1 cellular context compared by ENCODE assay signal in the genomic region with DNA sequence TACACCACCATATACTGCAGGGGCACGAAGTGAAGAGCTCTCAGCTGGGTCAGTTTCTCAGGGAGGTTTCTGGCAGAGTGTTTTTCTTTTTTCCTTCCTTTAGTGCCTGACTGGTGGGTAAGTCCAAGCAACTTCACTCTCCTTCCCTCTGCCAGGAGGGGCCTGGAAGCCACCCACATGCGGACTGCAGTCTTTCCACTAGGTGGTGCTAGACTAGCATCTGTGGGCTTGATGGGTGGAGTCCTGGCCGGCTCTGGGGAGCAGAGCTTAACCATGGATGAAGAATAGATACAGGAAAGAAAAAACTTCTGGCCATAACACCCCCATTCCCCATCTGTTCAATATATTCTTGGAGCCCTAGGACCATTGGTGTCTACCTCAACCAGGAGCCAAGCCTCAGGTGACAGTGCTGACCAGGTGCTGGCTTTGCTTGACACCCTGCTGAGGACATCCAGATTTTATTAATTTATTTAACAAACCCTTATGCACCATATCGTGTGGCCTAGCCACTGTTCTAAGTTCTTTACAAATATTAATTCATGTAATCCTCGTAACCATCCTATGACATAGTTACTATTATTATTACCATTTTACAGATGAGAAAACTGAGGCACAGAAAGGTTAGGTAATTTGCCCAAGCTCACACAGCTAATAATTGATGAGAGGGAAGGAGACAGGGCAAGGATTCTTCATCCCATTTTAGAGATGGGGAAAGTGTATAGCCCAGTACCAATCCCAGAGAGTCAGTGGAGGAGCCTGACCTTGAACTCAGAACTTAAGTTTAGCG.
TF ChIP-seq lines count a peak whose summit lies in the region.

No MANE protein-coding gene starts in this region.

TF ChIP-seq in K562, 482 proteins besides CTCF, POLR2A, EP300 and RAD21 (continued from another document and continues in another):
- TF ChIP-seq, protein P1, sequence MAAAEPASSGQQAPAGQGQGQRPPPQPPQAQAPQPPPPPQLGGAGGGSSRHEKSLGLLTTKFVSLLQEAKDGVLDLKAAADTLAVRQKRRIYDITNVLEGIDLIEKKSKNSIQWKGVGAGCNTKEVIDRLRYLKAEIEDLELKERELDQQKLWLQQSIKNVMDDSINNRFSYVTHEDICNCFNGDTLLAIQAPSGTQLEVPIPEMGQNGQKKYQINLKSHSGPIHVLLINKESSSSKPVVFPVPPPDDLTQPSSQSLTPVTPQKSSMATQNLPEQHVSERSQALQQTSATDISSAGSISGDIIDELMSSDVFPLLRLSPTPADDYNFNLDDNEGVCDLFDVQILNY (CRISPR knock-in tag; IDR thresholded peaks at IDR 0.05), result no peak
- TF ChIP-seq, protein P2, sequence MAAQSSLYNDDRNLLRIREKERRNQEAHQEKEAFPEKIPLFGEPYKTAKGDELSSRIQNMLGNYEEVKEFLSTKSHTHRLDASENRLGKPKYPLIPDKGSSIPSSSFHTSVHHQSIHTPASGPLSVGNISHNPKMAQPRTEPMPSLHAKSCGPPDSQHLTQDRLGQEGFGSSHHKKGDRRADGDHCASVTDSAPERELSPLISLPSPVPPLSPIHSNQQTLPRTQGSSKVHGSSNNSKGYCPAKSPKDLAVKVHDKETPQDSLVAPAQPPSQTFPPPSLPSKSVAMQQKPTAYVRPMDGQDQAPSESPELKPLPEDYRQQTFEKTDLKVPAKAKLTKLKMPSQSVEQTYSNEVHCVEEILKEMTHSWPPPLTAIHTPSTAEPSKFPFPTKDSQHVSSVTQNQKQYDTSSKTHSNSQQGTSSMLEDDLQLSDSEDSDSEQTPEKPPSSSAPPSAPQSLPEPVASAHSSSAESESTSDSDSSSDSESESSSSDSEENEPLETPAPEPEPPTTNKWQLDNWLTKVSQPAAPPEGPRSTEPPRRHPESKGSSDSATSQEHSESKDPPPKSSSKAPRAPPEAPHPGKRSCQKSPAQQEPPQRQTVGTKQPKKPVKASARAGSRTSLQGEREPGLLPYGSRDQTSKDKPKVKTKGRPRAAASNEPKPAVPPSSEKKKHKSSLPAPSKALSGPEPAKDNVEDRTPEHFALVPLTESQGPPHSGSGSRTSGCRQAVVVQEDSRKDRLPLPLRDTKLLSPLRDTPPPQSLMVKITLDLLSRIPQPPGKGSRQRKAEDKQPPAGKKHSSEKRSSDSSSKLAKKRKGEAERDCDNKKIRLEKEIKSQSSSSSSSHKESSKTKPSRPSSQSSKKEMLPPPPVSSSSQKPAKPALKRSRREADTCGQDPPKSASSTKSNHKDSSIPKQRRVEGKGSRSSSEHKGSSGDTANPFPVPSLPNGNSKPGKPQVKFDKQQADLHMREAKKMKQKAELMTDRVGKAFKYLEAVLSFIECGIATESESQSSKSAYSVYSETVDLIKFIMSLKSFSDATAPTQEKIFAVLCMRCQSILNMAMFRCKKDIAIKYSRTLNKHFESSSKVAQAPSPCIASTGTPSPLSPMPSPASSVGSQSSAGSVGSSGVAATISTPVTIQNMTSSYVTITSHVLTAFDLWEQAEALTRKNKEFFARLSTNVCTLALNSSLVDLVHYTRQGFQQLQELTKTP (IDR thresholded peaks at IDR 0.05; ENCODE audit: low read depth in 1 of 2, partially characterized antibody in 2 of 2), result no peak
- TF ChIP-seq SRSF9 (IDR thresholded peaks at IDR 0.05; ENCODE audit: borderline replicate concordance, low read depth, low read length), result no peak
- TF ChIP-seq SIN3B (IDR thresholded peaks at IDR 0.05; ENCODE audit: low read depth), result no peak
- TF ChIP-seq, protein P3, sequence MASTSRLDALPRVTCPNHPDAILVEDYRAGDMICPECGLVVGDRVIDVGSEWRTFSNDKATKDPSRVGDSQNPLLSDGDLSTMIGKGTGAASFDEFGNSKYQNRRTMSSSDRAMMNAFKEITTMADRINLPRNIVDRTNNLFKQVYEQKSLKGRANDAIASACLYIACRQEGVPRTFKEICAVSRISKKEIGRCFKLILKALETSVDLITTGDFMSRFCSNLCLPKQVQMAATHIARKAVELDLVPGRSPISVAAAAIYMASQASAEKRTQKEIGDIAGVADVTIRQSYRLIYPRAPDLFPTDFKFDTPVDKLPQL (IDR thresholded peaks at IDR 0.05; ENCODE audit: extremely low read depth, insufficient read length), result no peak
- no peak for TF ChIP-seq NR2F6 (CRISPR knock-in tag; IDR thresholded peaks at IDR 0.05)
- peak; percentile 82; the same call in 1 of the 2 replicates for TF ChIP-seq EHMT2 (IDR thresholded peaks at IDR 0.05)
- no peak for TF ChIP-seq MTA2 (IDR thresholded peaks at IDR 0.05; ENCODE audit: low read depth)
- TF ChIP-seq, protein P4, sequence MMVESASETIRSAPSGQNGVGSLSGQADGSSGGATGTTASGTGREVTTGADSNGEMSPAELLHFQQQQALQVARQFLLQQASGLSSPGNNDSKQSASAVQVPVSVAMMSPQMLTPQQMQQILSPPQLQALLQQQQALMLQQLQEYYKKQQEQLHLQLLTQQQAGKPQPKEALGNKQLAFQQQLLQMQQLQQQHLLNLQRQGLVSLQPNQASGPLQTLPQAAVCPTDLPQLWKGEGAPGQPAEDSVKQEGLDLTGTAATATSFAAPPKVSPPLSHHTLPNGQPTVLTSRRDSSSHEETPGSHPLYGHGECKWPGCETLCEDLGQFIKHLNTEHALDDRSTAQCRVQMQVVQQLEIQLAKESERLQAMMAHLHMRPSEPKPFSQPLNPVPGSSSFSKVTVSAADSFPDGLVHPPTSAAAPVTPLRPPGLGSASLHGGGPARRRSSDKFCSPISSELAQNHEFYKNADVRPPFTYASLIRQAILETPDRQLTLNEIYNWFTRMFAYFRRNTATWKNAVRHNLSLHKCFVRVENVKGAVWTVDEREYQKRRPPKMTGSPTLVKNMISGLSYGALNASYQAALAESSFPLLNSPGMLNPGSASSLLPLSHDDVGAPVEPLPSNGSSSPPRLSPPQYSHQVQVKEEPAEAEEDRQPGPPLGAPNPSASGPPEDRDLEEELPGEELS (CRISPR knock-in tag; IDR thresholded peaks at IDR 0.05; ENCODE audit: borderline replicate concordance), result no peak
- no peak for TF ChIP-seq CREBBP (IDR thresholded peaks at IDR 0.05; ENCODE audit: low read depth, low read length)
- TF ChIP-seq, protein P5, sequence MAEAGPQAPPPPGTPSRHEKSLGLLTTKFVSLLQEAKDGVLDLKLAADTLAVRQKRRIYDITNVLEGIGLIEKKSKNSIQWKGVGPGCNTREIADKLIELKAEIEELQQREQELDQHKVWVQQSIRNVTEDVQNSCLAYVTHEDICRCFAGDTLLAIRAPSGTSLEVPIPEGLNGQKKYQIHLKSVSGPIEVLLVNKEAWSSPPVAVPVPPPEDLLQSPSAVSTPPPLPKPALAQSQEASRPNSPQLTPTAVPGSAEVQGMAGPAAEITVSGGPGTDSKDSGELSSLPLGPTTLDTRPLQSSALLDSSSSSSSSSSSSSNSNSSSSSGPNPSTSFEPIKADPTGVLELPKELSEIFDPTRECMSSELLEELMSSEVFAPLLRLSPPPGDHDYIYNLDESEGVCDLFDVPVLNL (CRISPR knock-in tag; IDR thresholded peaks at IDR 0.05; ENCODE audit: low read depth), result no peak
- TF ChIP-seq MECOM (CRISPR knock-in tag; IDR thresholded peaks at IDR 0.05), result no peak
- TF ChIP-seq CBX1 (IDR thresholded peaks at IDR 0.05; ENCODE audit: low read depth), result 0 out of 2 replicates have a peak, but pooled peaks have one; percentile 42
- no peak for TF ChIP-seq RFX1 (IDR thresholded peaks at IDR 0.05)
- no peak for TF ChIP-seq BACH1 (tag; IDR thresholded peaks at IDR 0.05)
- TF ChIP-seq KAT8 (IDR thresholded peaks at IDR 0.05; ENCODE audit: low read depth), result no peak
- TF ChIP-seq, protein P6, sequence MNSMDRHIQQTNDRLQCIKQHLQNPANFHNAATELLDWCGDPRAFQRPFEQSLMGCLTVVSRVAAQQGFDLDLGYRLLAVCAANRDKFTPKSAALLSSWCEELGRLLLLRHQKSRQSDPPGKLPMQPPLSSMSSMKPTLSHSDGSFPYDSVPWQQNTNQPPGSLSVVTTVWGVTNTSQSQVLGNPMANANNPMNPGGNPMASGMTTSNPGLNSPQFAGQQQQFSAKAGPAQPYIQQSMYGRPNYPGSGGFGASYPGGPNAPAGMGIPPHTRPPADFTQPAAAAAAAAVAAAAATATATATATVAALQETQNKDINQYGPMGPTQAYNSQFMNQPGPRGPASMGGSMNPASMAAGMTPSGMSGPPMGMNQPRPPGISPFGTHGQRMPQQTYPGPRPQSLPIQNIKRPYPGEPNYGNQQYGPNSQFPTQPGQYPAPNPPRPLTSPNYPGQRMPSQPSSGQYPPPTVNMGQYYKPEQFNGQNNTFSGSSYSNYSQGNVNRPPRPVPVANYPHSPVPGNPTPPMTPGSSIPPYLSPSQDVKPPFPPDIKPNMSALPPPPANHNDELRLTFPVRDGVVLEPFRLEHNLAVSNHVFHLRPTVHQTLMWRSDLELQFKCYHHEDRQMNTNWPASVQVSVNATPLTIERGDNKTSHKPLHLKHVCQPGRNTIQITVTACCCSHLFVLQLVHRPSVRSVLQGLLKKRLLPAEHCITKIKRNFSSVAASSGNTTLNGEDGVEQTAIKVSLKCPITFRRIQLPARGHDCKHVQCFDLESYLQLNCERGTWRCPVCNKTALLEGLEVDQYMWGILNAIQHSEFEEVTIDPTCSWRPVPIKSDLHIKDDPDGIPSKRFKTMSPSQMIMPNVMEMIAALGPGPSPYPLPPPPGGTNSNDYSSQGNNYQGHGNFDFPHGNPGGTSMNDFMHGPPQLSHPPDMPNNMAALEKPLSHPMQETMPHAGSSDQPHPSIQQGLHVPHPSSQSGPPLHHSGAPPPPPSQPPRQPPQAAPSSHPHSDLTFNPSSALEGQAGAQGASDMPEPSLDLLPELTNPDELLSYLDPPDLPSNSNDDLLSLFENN (IDR thresholded peaks at IDR 0.05; ENCODE audit: low read depth in 2 of 2, low read length in 2 of 2), result no peak
- no peak for TF ChIP-seq MBD2 (IDR thresholded peaks at IDR 0.05; ENCODE audit: borderline replicate concordance, low read depth)
- TF ChIP-seq, protein P7, sequence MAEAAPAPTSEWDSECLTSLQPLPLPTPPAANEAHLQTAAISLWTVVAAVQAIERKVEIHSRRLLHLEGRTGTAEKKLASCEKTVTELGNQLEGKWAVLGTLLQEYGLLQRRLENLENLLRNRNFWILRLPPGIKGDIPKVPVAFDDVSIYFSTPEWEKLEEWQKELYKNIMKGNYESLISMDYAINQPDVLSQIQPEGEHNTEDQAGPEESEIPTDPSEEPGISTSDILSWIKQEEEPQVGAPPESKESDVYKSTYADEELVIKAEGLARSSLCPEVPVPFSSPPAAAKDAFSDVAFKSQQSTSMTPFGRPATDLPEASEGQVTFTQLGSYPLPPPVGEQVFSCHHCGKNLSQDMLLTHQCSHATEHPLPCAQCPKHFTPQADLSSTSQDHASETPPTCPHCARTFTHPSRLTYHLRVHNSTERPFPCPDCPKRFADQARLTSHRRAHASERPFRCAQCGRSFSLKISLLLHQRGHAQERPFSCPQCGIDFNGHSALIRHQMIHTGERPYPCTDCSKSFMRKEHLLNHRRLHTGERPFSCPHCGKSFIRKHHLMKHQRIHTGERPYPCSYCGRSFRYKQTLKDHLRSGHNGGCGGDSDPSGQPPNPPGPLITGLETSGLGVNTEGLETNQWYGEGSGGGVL (CRISPR knock-in tag; IDR thresholded peaks at IDR 0.05), result no peak
- TF ChIP-seq ASH1L (IDR thresholded peaks at IDR 0.05; ENCODE audit: borderline replicate concordance, low read depth, partially characterized antibody), result no peak
- 0 out of 4 replicates have a peak, but pooled peaks of 1 of the 2 experiments have one; percentile 26 for TF ChIP-seq RCOR1 (IDR thresholded peaks at IDR 0.05; ENCODE audit: borderline replicate concordance in 1 of 2, low read depth in 2 of 2, low read length in 2 of 2)
- no peak for TF ChIP-seq RB1 (IDR thresholded peaks at IDR 0.05; ENCODE audit: low read depth)
- TF ChIP-seq, protein P8, sequence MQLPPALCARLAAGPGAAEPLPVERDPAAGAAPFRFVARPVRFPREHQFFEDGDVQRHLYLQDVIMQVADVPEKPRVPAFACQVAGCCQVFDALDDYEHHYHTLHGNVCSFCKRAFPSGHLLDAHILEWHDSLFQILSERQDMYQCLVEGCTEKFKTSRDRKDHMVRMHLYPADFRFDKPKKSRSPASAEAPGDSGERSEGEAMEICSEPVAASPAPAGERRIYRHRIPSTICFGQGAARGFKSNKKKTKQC (CRISPR knock-in tag; IDR thresholded peaks at IDR 0.05), result no peak
- no peak for TF ChIP-seq LEF1 (IDR thresholded peaks at IDR 0.05)
- no peak for TF ChIP-seq HCFC1 (IDR thresholded peaks at IDR 0.05; ENCODE audit: low read depth, low read length)
- no peak for TF ChIP-seq NFRKB (IDR thresholded peaks at IDR 0.05; ENCODE audit: low read depth)
- TF ChIP-seq, protein P9, sequence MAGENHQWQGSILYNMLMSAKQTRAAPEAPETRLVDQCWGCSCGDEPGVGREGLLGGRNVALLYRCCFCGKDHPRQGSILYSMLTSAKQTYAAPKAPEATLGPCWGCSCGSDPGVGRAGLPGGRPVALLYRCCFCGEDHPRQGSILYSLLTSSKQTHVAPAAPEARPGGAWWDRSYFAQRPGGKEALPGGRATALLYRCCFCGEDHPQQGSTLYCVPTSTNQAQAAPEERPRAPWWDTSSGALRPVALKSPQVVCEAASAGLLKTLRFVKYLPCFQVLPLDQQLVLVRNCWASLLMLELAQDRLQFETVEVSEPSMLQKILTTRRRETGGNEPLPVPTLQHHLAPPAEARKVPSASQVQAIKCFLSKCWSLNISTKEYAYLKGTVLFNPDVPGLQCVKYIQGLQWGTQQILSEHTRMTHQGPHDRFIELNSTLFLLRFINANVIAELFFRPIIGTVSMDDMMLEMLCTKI (IDR thresholded peaks at IDR 0.05; ENCODE audit: partially characterized antibody), result no peak
- TF ChIP-seq, protein P10, sequence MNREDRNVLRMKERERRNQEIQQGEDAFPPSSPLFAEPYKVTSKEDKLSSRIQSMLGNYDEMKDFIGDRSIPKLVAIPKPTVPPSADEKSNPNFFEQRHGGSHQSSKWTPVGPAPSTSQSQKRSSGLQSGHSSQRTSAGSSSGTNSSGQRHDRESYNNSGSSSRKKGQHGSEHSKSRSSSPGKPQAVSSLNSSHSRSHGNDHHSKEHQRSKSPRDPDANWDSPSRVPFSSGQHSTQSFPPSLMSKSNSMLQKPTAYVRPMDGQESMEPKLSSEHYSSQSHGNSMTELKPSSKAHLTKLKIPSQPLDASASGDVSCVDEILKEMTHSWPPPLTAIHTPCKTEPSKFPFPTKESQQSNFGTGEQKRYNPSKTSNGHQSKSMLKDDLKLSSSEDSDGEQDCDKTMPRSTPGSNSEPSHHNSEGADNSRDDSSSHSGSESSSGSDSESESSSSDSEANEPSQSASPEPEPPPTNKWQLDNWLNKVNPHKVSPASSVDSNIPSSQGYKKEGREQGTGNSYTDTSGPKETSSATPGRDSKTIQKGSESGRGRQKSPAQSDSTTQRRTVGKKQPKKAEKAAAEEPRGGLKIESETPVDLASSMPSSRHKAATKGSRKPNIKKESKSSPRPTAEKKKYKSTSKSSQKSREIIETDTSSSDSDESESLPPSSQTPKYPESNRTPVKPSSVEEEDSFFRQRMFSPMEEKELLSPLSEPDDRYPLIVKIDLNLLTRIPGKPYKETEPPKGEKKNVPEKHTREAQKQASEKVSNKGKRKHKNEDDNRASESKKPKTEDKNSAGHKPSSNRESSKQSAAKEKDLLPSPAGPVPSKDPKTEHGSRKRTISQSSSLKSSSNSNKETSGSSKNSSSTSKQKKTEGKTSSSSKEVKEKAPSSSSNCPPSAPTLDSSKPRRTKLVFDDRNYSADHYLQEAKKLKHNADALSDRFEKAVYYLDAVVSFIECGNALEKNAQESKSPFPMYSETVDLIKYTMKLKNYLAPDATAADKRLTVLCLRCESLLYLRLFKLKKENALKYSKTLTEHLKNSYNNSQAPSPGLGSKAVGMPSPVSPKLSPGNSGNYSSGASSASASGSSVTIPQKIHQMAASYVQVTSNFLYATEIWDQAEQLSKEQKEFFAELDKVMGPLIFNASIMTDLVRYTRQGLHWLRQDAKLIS (CRISPR knock-in tag; IDR thresholded peaks at IDR 0.05), result no peak
- no peak for TF ChIP-seq HMGN3 (IDR thresholded peaks at IDR 0.05; ENCODE audit: borderline replicate concordance, extremely low read depth, insufficient read length, low read depth, low read length)
- peak; percentile 64 for TF ChIP-seq CHD4 (IDR thresholded peaks at IDR 0.05; ENCODE audit: insufficient read depth, insufficient replicate concordance, low read depth, low read length, poor library complexity, severe bottlenecking)
